Comparison of ENCODE assay signal across 22 cellular contexts in genomic region chr9:83656952-83657351, GRCh38. TPM values are rescaled to one million over a fixed set of nuclear protein-coding genes. Genes with fewer than 3 reads are reported as not detected.
"Had no signal": no experiment of that assay in that cellular context is flagged by ENCODE, and none has a peak within 500 bp of the region (broad histone marks: within the 10 kb centered on the region; RNA-seq: fewer than 3 reads in every experiment).

No MANE protein-coding gene starts in this region.

- H3K9me3 Mint-ChIP-seq: activated naive CD8-positive, alpha-beta T cell treated with anti-CD3 and anti-CD28 coated beads, Interleukin-2, amount 50 U/mL, for 24 hours; immature natural killer cell had no signal

- H3K4me1 ChIP-seq: ascending aorta, esophagus squamous epithelium, pancreas, tibial nerve, vagina had no signal

- H3K9me3 ChIP-seq: ascending aorta, esophagus squamous epithelium, pancreas, tibial nerve, vagina had no signal

- H3K27me3 Mint-ChIP-seq: activated naive CD8-positive, alpha-beta T cell treated with anti-CD3 and anti-CD28 coated beads, Interleukin-2, amount 50 U/mL, for 24 hours had no signal

- H3K27ac ChIP-seq: ascending aorta, dorsolateral prefrontal cortex, esophagus squamous epithelium, pancreas, tibial nerve, vagina, VCaP had no signal

- H3K27me3 ChIP-seq: ascending aorta, dorsolateral prefrontal cortex, esophagus squamous epithelium, pancreas, tibial nerve, vagina had no signal

- ATAC-seq: activated CD8-positive, alpha-beta T cell treated with anti-CD3 and anti-CD28 coated beads, Interleukin-2, amount 10 ng/mL, durations not matched to agents 7 days and 5 days; left cardiac atrium; pancreas had no signal

- H3K4me1 Mint-ChIP-seq: immature natural killer cell had no signal

- H3K4me3 ChIP-seq: ascending aorta, dorsolateral prefrontal cortex, esophagus squamous epithelium, lung, pancreas, tibial nerve, vagina had no signal

- H3K4me3 Mint-ChIP-seq: activated CD8-positive, alpha-beta T cell treated with anti-CD3 and anti-CD28 coated beads, Interleukin-2, amount 10 ng/mL, durations not matched to agents 7 days and 5 days; activated naive CD8-positive, alpha-beta T cell treated with anti-CD3 and anti-CD28 coated beads, Interleukin-2, amount 50 U/mL, for 24 hours; immature natural killer cell had no signal

- H3K27ac Mint-ChIP-seq: activated CD8-positive, alpha-beta T cell treated with anti-CD3 and anti-CD28 coated beads, Interleukin-2, amount 10 ng/mL, durations not matched to agents 7 days and 5 days; activated naive CD8-positive, alpha-beta T cell treated with anti-CD3 and anti-CD28 coated beads, Interleukin-2, amount 50 U/mL, for 24 hours had no signal

- DNase-seq: activated CD4-positive, alpha-beta T cell treated with anti-CD3 and anti-CD28 coated beads for 4 hours; activated CD8-positive, alpha-beta memory T cell treated with anti-CD3 and anti-CD28 coated beads, Interleukin-2, amount 50 U/mL, for 48 hours; activated CD8-positive, alpha-beta T cell treated with anti-CD3 and anti-CD28 coated beads, Interleukin-2, amount 10 ng/mL, durations not matched to agents 7 days and 5 days; activated naive CD4-positive, alpha-beta T cell; activated naive CD8-positive, alpha-beta T cell treated with anti-CD3 and anti-CD28 coated beads, Interleukin-2, amount 50 U/mL, for 24 hours; dorsolateral prefrontal cortex; esophagus squamous epithelium; foreskin fibroblast; glutamatergic neuron; immature natural killer cell; left cardiac atrium; midbrain; pancreas; retina; stimulated activated CD4-positive, alpha-beta T cell treated with anti-CD3 and anti-CD28 coated beads, Interleukin-15, amount 100 ng/mL, for 24 hours; stimulated activated CD4-positive, alpha-beta T cell treated with anti-CD3 and anti-CD28 coated beads, Interleukin-4, amount 100 ng/mL, for 4 hours had no signal

- FAIRE-seq: endometrium, pancreas had no signal

RNA-seq across cellular contexts. Expression of gene IDNK, which starts 34.0 kb away (rescaled TPM):
- total RNA-seq: ascending aorta, vagina had no signal
